Comparison of ENCODE assay signal across 29 cellular contexts in genomic region chr15:69971771-69972170, GRCh38.
DNase-seq lines count a peak whose midpoint lies in the region; ATAC-seq, FAIRE-seq and TF ChIP-seq lines count a peak whose summit lies in the region.
"Had no signal": no experiment of that assay in that cellular context is flagged by ENCODE, and none has a peak within 500 bp of the region (broad histone marks: within the 10 kb centered on the region; RNA-seq: fewer than 3 reads in every experiment).

No MANE protein-coding gene starts in this region.

- no peak for ATAC-seq in activated naive CD8-positive, alpha-beta T cell treated with anti-CD3 and anti-CD28 coated beads, Interleukin-2, amount 50 U/mL, for 24 hours
- no peak for ATAC-seq in GM18498 (IDR thresholded peaks at IDR 0.05; ENCODE audit: unreplicated experiment)
- ATAC-seq: GM12878 had no signal

- H3K27ac Mint-ChIP-seq in neural crest cell (ENCODE audit: unreplicated experiment): peak overlapping the region; percentile 36
- H3K27ac Mint-ChIP-seq in activated naive CD8-positive, alpha-beta T cell treated with anti-CD3 and anti-CD28 coated beads, Interleukin-2, amount 50 U/mL, for 24 hours: no peak overlapping the region
- H3K27ac Mint-ChIP-seq: CD14-positive monocyte; CD4-positive, alpha-beta memory T cell; CD8-positive, alpha-beta memory T cell had no signal

- TF ChIP-seq CTCF in D721Med (IDR thresholded peaks at IDR 0.05; ENCODE audit: insufficient read depth, missing control alignments) (no peak), WERI-Rb-1 (IDR thresholded peaks at IDR 0.05; ENCODE audit: low read depth, low read length) (no peak), neural crest cell (conservative IDR thresholded peaks at IDR 0.05) (no peak)

- H3K27me3 Mint-ChIP-seq in neural crest cell (ENCODE audit: low read depth): peaks cover 36% of the 10 kb centered on the region
- H3K27me3 Mint-ChIP-seq in activated naive CD8-positive, alpha-beta T cell treated with anti-CD3 and anti-CD28 coated beads, Interleukin-2, amount 50 U/mL, for 24 hours: peaks cover 23% of the 10 kb centered on the region

- FAIRE-seq in D721Med (lab: Jason Lieb, UNC): peak; percentile 88
- FAIRE-seq: A204.1, GM12878, GM12892, GM19239 had no signal

- peak overlapping the region; percentile 70 for H3K27ac ChIP-seq in WERI-Rb-1
- H3K27ac ChIP-seq: BLaER1 had no signal

- no peaks in the 10 kb centered on the region for H3K27me3 ChIP-seq in WERI-Rb-1 (ENCODE audit: insufficient read depth, low read depth, severe bottlenecking)
- H3K27me3 ChIP-seq: BE2C, BLaER1 had no signal

- H3K36me3 Mint-ChIP-seq in neural crest cell (ENCODE audit: low read depth): no peaks in the 10 kb centered on the region
- no peaks in the 10 kb centered on the region for H3K36me3 Mint-ChIP-seq in activated naive CD8-positive, alpha-beta T cell treated with anti-CD3 and anti-CD28 coated beads, Interleukin-2, amount 50 U/mL, for 24 hours (ENCODE audit: low read depth)
- H3K36me3 Mint-ChIP-seq: CD14-positive monocyte; CD4-positive, alpha-beta memory T cell; CD4-positive, CD25-positive, alpha-beta regulatory T cell had no signal

- H3K4me3 ChIP-seq in WERI-Rb-1 (ENCODE audit: low read depth, low read length): no peak overlapping the region
- H3K4me3 ChIP-seq: BLaER1, GM12878 had no signal

- no peak for DNase-seq in D721Med (ENCODE audit: insufficient read length, low spot score)
- peak; percentile 98 for DNase-seq in NCI-H82 (lab: John Stamatoyannopoulos, UW)
- DNase-seq in WERI-Rb-1: peak; percentile 84
- DNase-seq in neural crest cell (ENCODE audit: low read depth, low spot score): no peak
- no peak for DNase-seq in activated naive CD8-positive, alpha-beta T cell treated with anti-CD3 and anti-CD28 coated beads, Interleukin-2, amount 50 U/mL, for 24 hours
- no peak for DNase-seq in H4 (ENCODE audit: low spot score)
- no peak for DNase-seq in HCEC 1CT
- DNase-seq: 8988T; ACHN; BE2C; C1 segment of cervical spinal cord; CD4-positive, alpha-beta memory T cell; CD4-positive, CD25-positive, alpha-beta regulatory T cell; CD8-positive, alpha-beta memory T cell; COR-L47; DMS 273 treated with DMSO at 0.1 percent for 48 hours; DMS153; DMS53; DMS79; DND-41; EL; GDM1 had no signal

- no peak overlapping the region for H3K4me3 Mint-ChIP-seq in neural crest cell
- no peak overlapping the region for H3K4me3 Mint-ChIP-seq in activated naive CD8-positive, alpha-beta T cell treated with anti-CD3 and anti-CD28 coated beads, Interleukin-2, amount 50 U/mL, for 24 hours
- H3K4me3 Mint-ChIP-seq: CD14-positive monocyte; CD4-positive, alpha-beta memory T cell; CD4-positive, CD25-positive, alpha-beta regulatory T cell; CD8-positive, alpha-beta memory T cell had no signal

- no peaks in the 10 kb centered on the region for H3K9me3 Mint-ChIP-seq in neural crest cell
- H3K9me3 Mint-ChIP-seq in activated naive CD8-positive, alpha-beta T cell treated with anti-CD3 and anti-CD28 coated beads, Interleukin-2, amount 50 U/mL, for 24 hours: no peaks in the 10 kb centered on the region
- H3K9me3 Mint-ChIP-seq: CD14-positive monocyte had no signal

- H3K4me1 Mint-ChIP-seq in neural crest cell: peaks cover 9% of the 10 kb centered on the region
- H3K4me1 Mint-ChIP-seq in activated naive CD8-positive, alpha-beta T cell treated with anti-CD3 and anti-CD28 coated beads, Interleukin-2, amount 50 U/mL, for 24 hours: no peaks in the 10 kb centered on the region
- H3K4me1 Mint-ChIP-seq: CD14-positive monocyte; CD4-positive, alpha-beta memory T cell; CD4-positive, CD25-positive, alpha-beta regulatory T cell; CD8-positive, alpha-beta memory T cell had no signal

- no peaks in the 10 kb centered on the region for H3K9me3 ChIP-seq in WERI-Rb-1 (ENCODE audit: severe bottlenecking)
- H3K9me3 ChIP-seq: BE2C, BLaER1 had no signal

- H3K36me3 ChIP-seq in WERI-Rb-1: no peaks in the 10 kb centered on the region
- H3K36me3 ChIP-seq: BE2C, BLaER1 had no signal

Comparison
In these comparisons a context has a peak if more than half of its experiments do, and no peak if none do; other contexts are left out.
1. DNase-seq: peak in NCI-H82 (single experiment) and WERI-Rb-1 (single experiment); none in D721Med (single experiment), neural crest cell (single experiment), activated naive CD8-positive, alpha-beta T cell treated with anti-CD3 and anti-CD28 coated beads, Interleukin-2, amount 50 U/mL, for 24 hours (single experiment), H4 (single experiment) and HCEC 1CT (single experiment).